ENCODE assay signal across 16 cellular contexts in the genomic region with DNA sequence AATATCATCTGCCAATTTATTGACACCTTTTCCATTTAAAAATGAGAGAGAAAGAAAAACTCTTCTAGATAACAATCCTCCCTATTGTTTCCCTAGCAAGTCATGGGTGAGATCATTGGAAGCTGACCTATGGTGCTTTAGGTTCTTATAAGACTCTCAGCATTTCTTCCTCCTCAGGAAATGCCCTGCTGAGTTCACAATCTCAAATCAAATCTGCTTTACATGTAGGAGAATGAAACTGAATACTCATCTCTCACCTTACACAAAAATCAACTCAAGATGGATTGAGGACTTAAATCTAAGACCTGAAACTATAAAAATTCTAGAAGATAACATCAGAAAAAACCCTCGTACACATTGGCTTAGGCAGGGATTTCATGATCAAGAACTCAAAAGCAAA.
A peak's percentile ranks its signal among the peaks of the same experiment; 100 is the strongest.
DNase-seq lines count a peak whose midpoint lies in the region; TF ChIP-seq lines count a peak whose summit lies in the region.
"Had no signal": no experiment of that assay in that cellular context is flagged by ENCODE, and none has a peak within 500 bp of the region (broad histone marks: within the 10 kb centered on the region; RNA-seq: fewer than 3 reads in every experiment).

No MANE protein-coding gene starts in this region.

- no peak overlapping the region for H2AFZ ChIP-seq in osteoblast (ENCODE audit: low read length)
- H2AFZ ChIP-seq: GM23338 had no signal

- no peak overlapping the region for H3K4ac ChIP-seq in mesendoderm (ENCODE audit: low read depth, low read length)

- H4K5ac ChIP-seq in mesendoderm (ENCODE audit: low read length) = no peak overlapping the region

- CTCF ChIA-PET in A673 (lab: Charles Lee) = interaction anchor here (0.6 kb wide), 1 partner anchor 1125 kb away, joined by 3 read pairs; no protein-coding TSS in a partner anchor

- H2BK120ac ChIP-seq in mesendoderm (ENCODE audit: low read depth, low read length) = no peak overlapping the region

- no peak overlapping the region for H3K23ac ChIP-seq in mesendoderm (ENCODE audit: low read length)

- no peak for TF ChIP-seq POLR2A in erythroblast (IDR thresholded peaks at IDR 0.05; ENCODE audit: low read length)

- no TSS peak for BruUV-seq in A673 (replicated peaks; lab: Mats Ljungman, UMichigan)

- H2BK15ac ChIP-seq in mesendoderm (replicated peaks; ENCODE audit: low read depth) = no peak overlapping the region

- no peaks in the 10 kb centered on the region for H3K36me3 ChIP-seq in A673 (ENCODE audit: insufficient read depth, low read length, poor library complexity, severe bottlenecking)
- no peaks in the 10 kb centered on the region for H3K36me3 ChIP-seq in mesendoderm (ENCODE audit: control insufficient read depth, insufficient read depth, low read length)
- no peaks in the 10 kb centered on the region for H3K36me3 ChIP-seq in osteoblast (ENCODE audit: insufficient read depth, low read length)
- H3K36me3 ChIP-seq: BLaER1 had no signal

- H3K56ac ChIP-seq in mesendoderm (ENCODE audit: low read length) = no peak overlapping the region

- H3K9me3 ChIP-seq in A673 (ENCODE audit: low read depth, low read length, poor library complexity, severe bottlenecking) = no peaks in the 10 kb centered on the region
- H3K9me3 ChIP-seq in osteoblast (ENCODE audit: low read depth, low read length) = no peaks in the 10 kb centered on the region
- H3K9me3 ChIP-seq: A549 had no signal

- H3K27me3 ChIP-seq in A673 (replicated peaks; ENCODE audit: insufficient read depth, low read depth, low read length, poor library complexity) (no peaks in the 10 kb centered on the region), mesendoderm (ENCODE audit: insufficient read depth, low read length, poor library complexity) (no peaks in the 10 kb centered on the region), osteoblast (ENCODE audit: insufficient read depth, low read length) (no peaks in the 10 kb centered on the region)
- H3K27me3 ChIP-seq: BLaER1 had no signal

- H3K4me2 ChIP-seq in mesendoderm (ENCODE audit: low read length) (no peak overlapping the region), osteoblast (ENCODE audit: insufficient read depth, low read length) (no peak overlapping the region)
- H3K4me2 ChIP-seq: A549, BLaER1, GM23338 had no signal

- no peaks in the 10 kb centered on the region for H3K79me1 ChIP-seq in mesendoderm (ENCODE audit: low read length)

- intact Hi-C loops in A673 (cut with micrococcal nuclease; ENCODE audit: unreplicated experiment) = no loop called here

- H3K4me1 ChIP-seq in A673 (ENCODE audit: insufficient read depth, low read length, poor library complexity, severe bottlenecking) (no peaks in the 10 kb centered on the region), mesendoderm (ENCODE audit: control insufficient read depth, low read depth, low read length) (no peaks in the 10 kb centered on the region), osteoblast (ENCODE audit: insufficient read depth, low read length) (peaks cover 5% of the 10 kb centered on the region)

- peak; percentile 90 for DNase-seq in A673 (ENCODE audit: low spot score)
- DNase-seq in HT1080 (ENCODE audit: low read depth) = peak; percentile 53
- peak; percentile 26 for DNase-seq in choroid plexus epithelial cell (ENCODE audit: low read depth)
- peak; percentile 45 for DNase-seq in mesendoderm
- DNase-seq in erythroblast (lab: John Stamatoyannopoulos, UW) = no peak
- no peak for DNase-seq in DMS79 (lab: John Stamatoyannopoulos, UW)
- no peak for DNase-seq in osteoblast (ENCODE audit: insufficient read length, low spot score, missing footprints)
- DNase-seq: CD4-positive, alpha-beta memory T cell; DMS153; DMS79 treated with DMSO at 0.1 percent for 48 hours; GF-D8; H7; HFFc6 had no signal

- no peak overlapping the region for H3K18ac ChIP-seq in mesendoderm (ENCODE audit: low read length)

- no peak overlapping the region for H2AK5ac ChIP-seq in mesendoderm (ENCODE audit: low read length)

- H3K9ac ChIP-seq in mesendoderm (ENCODE audit: low read length) = no peak overlapping the region
- H3K9ac ChIP-seq: BLaER1 had no signal

- H2BK5ac ChIP-seq in mesendoderm (ENCODE audit: low read length) = no peak overlapping the region

- no CpG with 5 or more reads among the region's 1 CpG for WGBS in mesendoderm (ENCODE audit: extremely low coverage, insufficient coverage, low lambda C conversion rate)

- no peak overlapping the region for H4K8ac ChIP-seq in mesendoderm (ENCODE audit: low read depth, low read length)

- no peak overlapping the region for H3K27ac ChIP-seq in A673 (ENCODE audit: low read depth, low read length, poor library complexity, severe bottlenecking)
- H3K27ac ChIP-seq in mesendoderm (ENCODE audit: low read depth, low read length) = no peak overlapping the region
- H3K27ac ChIP-seq in osteoblast (ENCODE audit: low read depth, low read length) = no peak overlapping the region
- H3K27ac ChIP-seq: A549, BLaER1 had no signal

- H3K4me3 ChIP-seq in A673 (ENCODE audit: low read depth, low read length, poor library complexity, severe bottlenecking) (no peak overlapping the region), choroid plexus epithelial cell (ENCODE audit: low read depth, low read length) (no peak overlapping the region), mesendoderm (ENCODE audit: low read length) (no peak overlapping the region), osteoblast (ENCODE audit: insufficient read depth, low read length) (no peak overlapping the region)
- H3K4me3 ChIP-seq: A549, BLaER1, GM23338 had no signal

- H4K20me1 ChIP-seq in osteoblast (ENCODE audit: insufficient read depth, low read length) = no peaks in the 10 kb centered on the region
- H4K20me1 ChIP-seq: BLaER1 had no signal

- POLR2A ChIA-PET in A673 (lab: Charles Lee; ENCODE audit: low non-redundant PET) = no interaction called here

- H3K79me2 ChIP-seq in mesendoderm (ENCODE audit: control insufficient read depth, insufficient read depth, low read length) (no peaks in the 10 kb centered on the region), osteoblast (ENCODE audit: insufficient read depth, low read length) (no peaks in the 10 kb centered on the region)

- TF ChIP-seq CTCF in A673 (conservative IDR thresholded peaks at IDR 0.05; ENCODE audit: low read depth, low read length) = no peak
- no peak for TF ChIP-seq CTCF in choroid plexus epithelial cell (conservative IDR thresholded peaks at IDR 0.05; ENCODE audit: low read depth, low read length)
- TF ChIP-seq CTCF in osteoblast (IDR thresholded peaks at IDR 0.05; ENCODE audit: extremely low read depth, low read depth, low read length) = no peak

Comparison
In these comparisons a context has a peak if more than half of its experiments do, and no peak if none do; other contexts are left out.
1. DNase-seq: peak in A673 (single experiment), HT1080 (single experiment), choroid plexus epithelial cell (single experiment) and mesendoderm (single experiment); none in erythroblast (0 of 2), DMS79 (single experiment) and osteoblast (single experiment).